14 cellular contexts compared by ENCODE assay signal in genomic region chr6:100347901-100348550, GRCh38.
DNase-seq lines count a peak whose midpoint lies in the region; ATAC-seq and TF ChIP-seq lines count a peak whose summit lies in the region.
"Had no signal": no experiment of that assay in that cellular context is flagged by ENCODE, and none has a peak within 500 bp of the region (broad histone marks: within the 10 kb centered on the region; RNA-seq: fewer than 3 reads in every experiment).

No MANE protein-coding gene starts in this region.

- TF ChIP-seq CTCF in osteocyte (IDR thresholded peaks at IDR 0.05), result no peak
- TF ChIP-seq CTCF in coronary artery (IDR thresholded peaks at IDR 0.05), result no peak
- TF ChIP-seq CTCF in CD14-positive monocyte (IDR thresholded peaks at IDR 0.05), result no peak

- H3K4me3 Mint-ChIP-seq in osteocyte (ENCODE audit: unreplicated experiment) (peak overlapping the region; percentile 45), CD14-positive monocyte (no peak overlapping the region)
- H3K4me3 Mint-ChIP-seq: activated B cell treated with CpG ODN at 0.5 μM for 24 hours; activated naive CD8-positive, alpha-beta T cell; IgD-negative memory B cell; memory B cell; stimulated activated effector memory CD8-positive, alpha-beta T cell treated with anti-CD3 and anti-CD28 coated beads, Interleukin-12 subunit alpha, Interleukin-12 subunit beta, amount 100 ng/mL, for 72 hours had no signal

- H3K36me3 Mint-ChIP-seq in osteocyte (ENCODE audit: unreplicated experiment) (peaks cover 2% of the 10 kb centered on the region), CD14-positive monocyte (no peaks in the 10 kb centered on the region)
- H3K36me3 Mint-ChIP-seq: activated naive CD8-positive, alpha-beta T cell; IgD-negative memory B cell; memory B cell; stimulated activated effector memory CD8-positive, alpha-beta T cell treated with anti-CD3 and anti-CD28 coated beads, Interleukin-12 subunit alpha, Interleukin-12 subunit beta, amount 100 ng/mL, for 72 hours had no signal

- ATAC-seq in GM18909 (IDR thresholded peaks at IDR 0.05; ENCODE audit: poor library complexity, unreplicated experiment), result peak; percentile 62
- peak; percentile 61 for ATAC-seq in HG03460 (IDR thresholded peaks at IDR 0.05; ENCODE audit: unreplicated experiment)
- ATAC-seq: stimulated activated effector memory CD8-positive, alpha-beta T cell treated with anti-CD3 and anti-CD28 coated beads, Interleukin-12 subunit alpha, Interleukin-12 subunit beta, amount 100 ng/mL, for 72 hours had no signal

- H3K27ac Mint-ChIP-seq in osteocyte (ENCODE audit: unreplicated experiment) (peak overlapping the region; percentile 93), CD14-positive monocyte (no peak overlapping the region)
- H3K27ac Mint-ChIP-seq: activated B cell treated with CpG ODN at 0.5 μM for 24 hours; activated naive CD8-positive, alpha-beta T cell; IgD-negative memory B cell; memory B cell; stimulated activated effector memory CD8-positive, alpha-beta T cell treated with anti-CD3 and anti-CD28 coated beads, Interleukin-12 subunit alpha, Interleukin-12 subunit beta, amount 100 ng/mL, for 72 hours had no signal

- DNase-seq in amniotic epithelial cell (ENCODE audit: low read depth) (peak; percentile 74), osteocyte (ENCODE audit: extremely low spot score, unreplicated experiment) (no peak), coronary artery (ENCODE audit: low spot score) (no peak), SJCRH30 (no peak), CD14-positive monocyte (ENCODE audit: low spot score) (no peak)
- no peak for DNase-seq in activated CD8-positive, alpha-beta memory T cell treated with anti-CD3 and anti-CD28 coated beads for 24 hours
- DNase-seq: activated B cell treated with CpG ODN at 0.5 μM for 24 hours, small intestine had no signal

- intact Hi-C loops in CD14-positive monocyte (cut with micrococcal nuclease), result no loop called here

- H3K9me3 Mint-ChIP-seq in osteocyte (ENCODE audit: unreplicated experiment) (no peaks in the 10 kb centered on the region), CD14-positive monocyte (peaks cover 0 to 4% (median 2%) of the 10 kb centered on the region in 7 donors)
- H3K9me3 Mint-ChIP-seq: activated B cell treated with CpG ODN at 0.5 μM for 24 hours; IgD-negative memory B cell; memory B cell; stimulated activated effector memory CD8-positive, alpha-beta T cell treated with anti-CD3 and anti-CD28 coated beads, Interleukin-12 subunit alpha, Interleukin-12 subunit beta, amount 100 ng/mL, for 72 hours had no signal

- H3K4me1 Mint-ChIP-seq in osteocyte (ENCODE audit: unreplicated experiment) (peaks cover 65% of the 10 kb centered on the region), CD14-positive monocyte (peaks cover 8% of the 10 kb centered on the region)
- H3K4me1 Mint-ChIP-seq: activated B cell treated with CpG ODN at 0.5 μM for 24 hours; stimulated activated effector memory CD8-positive, alpha-beta T cell treated with anti-CD3 and anti-CD28 coated beads, Interleukin-12 subunit alpha, Interleukin-12 subunit beta, amount 100 ng/mL, for 72 hours had no signal

- H3K36me3 ChIP-seq in SJCRH30, result no peaks in the 10 kb centered on the region

- no peak overlapping the region for H3K27ac ChIP-seq in coronary artery
- no peak overlapping the region for H3K27ac ChIP-seq in SJCRH30

- H3K4me1 ChIP-seq in SJCRH30, result peaks cover 8% of the 10 kb centered on the region

- H3K9me3 ChIP-seq in SJCRH30 (replicated peaks), result peaks cover 3% of the 10 kb centered on the region

- H3K4me3 ChIP-seq in coronary artery (no peak overlapping the region), SJCRH30 (no peak overlapping the region)

- H3K27me3 Mint-ChIP-seq in osteocyte (ENCODE audit: unreplicated experiment) (no peaks in the 10 kb centered on the region), CD14-positive monocyte (ENCODE audit: low read depth in 3 of 3) (peaks cover 0 to 2% (median 0%) of the 10 kb centered on the region in 3 donors)
- H3K27me3 Mint-ChIP-seq: activated B cell treated with CpG ODN at 0.5 μM for 24 hours, memory B cell had no signal

- no peaks in the 10 kb centered on the region for H3K27me3 ChIP-seq in SJCRH30
